Comparison of ENCODE assay signal across 16 cellular contexts in the genomic region with DNA sequence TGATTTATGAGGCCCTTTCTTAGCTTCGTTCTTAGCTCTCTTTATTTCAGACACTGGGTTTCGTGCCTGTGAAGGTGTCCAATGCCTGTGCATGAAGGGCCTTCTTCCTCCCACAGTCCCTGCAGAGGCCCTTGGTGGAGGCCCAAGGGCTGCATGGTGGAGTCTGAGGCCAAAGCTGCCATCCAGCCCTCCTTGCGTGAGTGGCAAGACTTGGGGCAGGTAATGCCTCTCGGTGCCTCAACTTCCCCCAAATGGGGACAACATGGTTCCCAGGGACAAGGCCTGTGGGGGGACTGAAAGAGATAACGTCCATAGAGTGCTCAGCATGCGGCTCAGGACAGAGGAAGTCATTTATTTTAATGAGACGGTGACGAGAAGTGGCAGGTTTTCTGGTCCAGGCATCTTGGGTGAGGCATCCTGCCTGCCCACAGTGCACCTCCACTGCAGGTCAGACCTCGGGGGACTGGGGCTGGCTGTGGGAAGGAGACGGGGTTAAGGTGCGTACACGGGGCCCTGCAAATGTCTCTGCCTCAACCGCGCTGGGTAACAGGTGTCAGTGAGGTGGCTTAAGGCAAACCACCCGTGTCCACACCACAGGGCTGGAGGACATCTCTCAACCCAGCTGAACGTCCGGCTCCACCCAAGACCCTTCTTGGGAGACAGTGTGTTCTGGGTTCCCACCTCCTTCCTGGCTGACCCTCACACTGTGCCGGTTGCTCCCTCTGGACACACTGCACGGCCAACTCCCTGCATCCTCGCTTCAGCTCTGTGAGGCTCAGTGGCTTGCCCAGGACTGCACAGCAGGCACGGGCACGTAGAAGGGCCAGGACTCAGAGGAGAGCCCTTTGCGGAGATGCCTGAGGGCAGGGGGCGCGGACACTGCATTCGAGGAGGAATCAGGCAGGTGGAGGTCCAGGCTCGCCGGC. TPM values are rescaled to one million over a fixed set of nuclear protein-coding genes. Genes with fewer than 3 reads are reported as not detected.
DNase-seq lines count a peak whose midpoint lies in the region; ATAC-seq, FAIRE-seq and TF ChIP-seq lines count a peak whose summit lies in the region.
"Had no signal": no experiment of that assay in that cellular context is flagged by ENCODE, and none has a peak within 500 bp of the region (broad histone marks: within the 10 kb centered on the region; RNA-seq: fewer than 3 reads in every experiment).

No MANE protein-coding gene starts in this region.

- intact Hi-C loops in kidney (cut with DNase I) = no loop called here
- intact Hi-C loops in spleen (cut with DNase I; ENCODE audit: low total_unique reads) = no loop called here

- TF ChIP-seq POLR2A in Peyer's patch (IDR thresholded peaks at IDR 0.05) (no peak), spleen (IDR thresholded peaks at IDR 0.05) (no peak)

- DNase-seq in D721Med (ENCODE audit: insufficient read length, low spot score) (peak; percentile 15), Peyer's patch (peak; percentile 6 to 35 (median 35)), kidney (peak; percentile 47), spleen (peak; percentile 69), activated gamma-delta T cell (lab: John Stamatoyannopoulos, UW) (no peak)
- DNase-seq: activated B cell treated with CpG ODN at 0.5 μM for 24 hours; activated naive CD4-positive, alpha-beta T cell; BE2C; erythroblast; naive thymus-derived CD8-positive, alpha-beta T cell; NCI-H2029; NCI-H446 treated with DMSO at 0.1 percent for 48 hours had no signal

- H3K4me1 ChIP-seq in Peyer's patch (no peaks in the 10 kb centered on the region), kidney (ENCODE audit: control insufficient read depth in 1 of 2, insufficient read depth in 1 of 2, low read depth in 1 of 2, low read length in 2 of 2) (no peaks in the 10 kb centered on the region), spleen (no peaks in the 10 kb centered on the region)
- H3K4me1 ChIP-seq: BE2C had no signal

- H3K27me3 ChIP-seq in Peyer's patch (no peaks in the 10 kb centered on the region), spleen (replicated peaks in 1 of 7) (peaks cover 0 to 38% (median 4%) of the 10 kb centered on the region in 7 donors)
- H3K27me3 ChIP-seq: BE2C had no signal

- no peak overlapping the region for H3K4me3 ChIP-seq in Peyer's patch
- no peak overlapping the region for H3K4me3 ChIP-seq in kidney (ENCODE audit: low read length in 2 of 2)
- H3K4me3 ChIP-seq in spleen = no peak overlapping the region

- H3K9me3 ChIP-seq in Peyer's patch = no peaks in the 10 kb centered on the region
- H3K9me3 ChIP-seq in kidney (ENCODE audit: control insufficient read depth in 1 of 2, low read length in 2 of 2) = no peaks in the 10 kb centered on the region
- H3K9me3 ChIP-seq in spleen = no peaks in the 10 kb centered on the region
- H3K9me3 ChIP-seq: BE2C had no signal

- H3K27ac ChIP-seq in Peyer's patch = no peak overlapping the region
- no peak overlapping the region for H3K27ac ChIP-seq in kidney (ENCODE audit: low read depth in 2 of 2, low read length in 2 of 2)
- H3K27ac ChIP-seq in spleen = no peak overlapping the region

- FAIRE-seq in D721Med (lab: Jason Lieb, UNC) = no peak
- no peak for FAIRE-seq in kidney (lab: Jason Lieb, UNC)

- TF ChIP-seq CTCF in D721Med (IDR thresholded peaks at IDR 0.05; ENCODE audit: insufficient read depth, missing control alignments) (no peak), Peyer's patch (IDR thresholded peaks at IDR 0.05) (no peak), kidney (IDR thresholded peaks at IDR 0.05; ENCODE audit: borderline replicate concordance, extremely low read depth, insufficient read depth) (no peak), spleen (IDR thresholded peaks at IDR 0.05 in 8 of 11, conservative IDR thresholded peaks at IDR 0.05 in 3 of 11) (no peak)

- 71 to 84% (median 82%) methylated on average over 21 to 28 of the region's 28 CpGs for WGBS in spleen, 5 donors

- H3K9ac ChIP-seq in kidney (ENCODE audit: low read length in 2 of 2) = no peak overlapping the region

- H3K36me3 ChIP-seq in Peyer's patch = no peaks in the 10 kb centered on the region
- no peaks in the 10 kb centered on the region for H3K36me3 ChIP-seq in kidney (ENCODE audit: control insufficient read depth in 1 of 2, insufficient read depth in 2 of 2, low read length in 2 of 2)
- H3K36me3 ChIP-seq in spleen = no peaks in the 10 kb centered on the region
- H3K36me3 ChIP-seq: BE2C had no signal

- ATAC-seq in GM18517 (IDR thresholded peaks at IDR 0.05; ENCODE audit: unreplicated experiment) (no peak), HG03095 (IDR thresholded peaks at IDR 0.05; ENCODE audit: unreplicated experiment) (no peak)
- ATAC-seq: naive thymus-derived CD8-positive, alpha-beta T cell had no signal

RNA-seq across cellular contexts. Expression of a gene that starts 50.5 kb away (rescaled TPM):
- total RNA-seq in Peyer's patch (not detected), kidney (not detected), spleen (not detected)
- polyA plus RNA-seq in kidney (ENCODE audit: insufficient read depth, low read depth, low replicate concordance) (not detected), spleen (not detected)
- total RNA-seq: activated B cell treated with CpG ODN at 0.5 μM for 24 hours; glomerular endothelial cell; lung microvascular endothelial cell; naive thymus-derived CD8-positive, alpha-beta T cell had no signal
- polyA plus RNA-seq: naive thymus-derived CD8-positive, alpha-beta T cell had no signal
